In the genomic region with DNA sequence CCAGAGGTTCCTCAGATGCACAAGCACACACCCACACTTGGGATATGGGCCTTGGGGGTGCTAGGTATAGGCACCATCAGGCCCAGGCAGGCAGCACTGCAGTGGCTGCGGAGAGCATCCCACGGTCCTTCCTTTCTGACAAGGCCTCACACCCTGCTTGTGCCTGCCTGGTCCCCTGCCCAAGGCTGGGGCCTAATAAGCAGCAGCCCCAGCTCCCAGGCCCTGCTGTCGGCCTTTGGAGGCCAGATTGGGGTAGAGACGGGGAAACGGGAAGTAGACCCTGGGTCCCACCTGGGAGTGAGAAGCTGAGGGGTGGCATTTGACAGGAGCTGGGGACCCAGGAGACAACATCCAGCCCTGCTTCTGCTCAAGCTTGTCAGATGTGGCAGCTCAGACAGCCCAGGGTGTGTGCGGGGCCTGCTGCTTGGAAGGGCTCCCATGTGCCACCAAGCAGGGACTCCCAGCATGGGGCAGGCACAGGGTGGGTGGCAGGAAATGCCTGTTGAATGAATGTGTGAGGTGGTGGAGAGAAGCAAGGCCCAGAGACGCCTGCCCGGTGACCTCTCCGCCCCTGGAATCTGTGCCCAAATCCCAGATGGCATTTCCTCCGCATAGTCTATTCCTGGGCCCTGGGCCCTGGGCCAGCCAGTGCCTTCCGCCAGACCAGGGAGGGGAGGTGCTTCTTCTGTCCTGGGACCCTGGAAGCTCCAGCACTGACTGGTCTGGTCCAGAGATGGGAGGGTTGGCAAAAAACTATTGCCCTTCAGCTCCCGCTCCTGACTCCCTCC, we compare ENCODE assay signal across 10 cellular contexts. TPM values are rescaled to one million over a fixed set of nuclear protein-coding genes. Genes with fewer than 3 reads are reported as not detected.
A peak's percentile ranks its signal among the peaks of the same experiment; 100 is the strongest.
DNase-seq lines count a peak whose midpoint lies in the region; ATAC-seq and TF ChIP-seq lines count a peak whose summit lies in the region.
"Had no signal": no experiment of that assay in that cellular context is flagged by ENCODE, and none has a peak within 500 bp of the region (broad histone marks: within the 10 kb centered on the region; RNA-seq: fewer than 3 reads in every experiment).

No MANE protein-coding gene starts in this region.

- peaks cover 20% of the 10 kb centered on the region for H3K27me3 Mint-ChIP-seq in GM23338 (ENCODE audit: insufficient read depth, low read depth, poor library complexity)
- peaks cover 17% of the 10 kb centered on the region for H3K27me3 Mint-ChIP-seq in activated T-helper 2 cell treated with anti-CD3 and anti-CD28 coated beads, Interferon-gamma antibody, Interleukin-2, Interleukin-4, amounts not matched to agents 10 μg/mL and 5 μg/mL and 100 μg/mL, durations not matched to agents 14 hours and 24 hours and 36 hours (ENCODE audit: low read depth)

- H3K4me2 ChIP-seq in GM23338 = no peak overlapping the region

- H3K27ac ChIP-seq in GM23338 (ENCODE audit: low read depth) = no peak overlapping the region

- H3K36me3 ChIP-seq in GM23338 (ENCODE audit: insufficient read depth) = no peaks in the 10 kb centered on the region

- H3K27me3 ChIP-seq in GM23338 (ENCODE audit: insufficient read depth) = peaks cover 23% of the 10 kb centered on the region

- no peaks in the 10 kb centered on the region for H3K4me1 Mint-ChIP-seq in GM23338
- peaks cover 4% of the 10 kb centered on the region for H3K4me1 Mint-ChIP-seq in activated T-helper 2 cell treated with anti-CD3 and anti-CD28 coated beads, Interferon-gamma antibody, Interleukin-2, Interleukin-4, amounts not matched to agents 10 μg/mL and 5 μg/mL and 100 μg/mL, durations not matched to agents 14 hours and 24 hours and 36 hours (ENCODE audit: low read depth)

- peak; percentile 90 for DNase-seq in EH (ENCODE audit: low read depth)
- DNase-seq in RPMI7951 (ENCODE audit: low read depth) = peak; percentile 79
- DNase-seq in fibroblast of pulmonary artery (ENCODE audit: low read depth) = peak; percentile 46
- peak; percentile 74 for DNase-seq in posterior vena cava (ENCODE audit: low spot score)
- DNase-seq in GM23338 (ENCODE audit: low spot score) = no peak
- DNase-seq in COLO829 (ENCODE audit: low spot score) = no peak
- DNase-seq in activated T-helper 2 cell treated with anti-CD3 and anti-CD28 coated beads, Interferon-gamma antibody, Interleukin-2, Interleukin-4, amounts not matched to agents 10 μg/mL and 5 μg/mL and 100 μg/mL, durations not matched to agents 14 hours and 24 hours and 36 hours (ENCODE audit: low spot score) = no peak
- no peak for DNase-seq in stimulated activated CD4-positive, alpha-beta T cell treated with anti-CD3 and anti-CD28 coated beads, Interleukin-4, amount 100 ng/mL, for 24 hours
- DNase-seq: T-helper 17 cell had no signal

- H3K4me1 ChIP-seq in GM23338 (ENCODE audit: insufficient read depth) = no peaks in the 10 kb centered on the region

- H2AFZ ChIP-seq in GM23338 = no peak overlapping the region

- H3K9me3 Mint-ChIP-seq in GM23338 = no peaks in the 10 kb centered on the region
- no peaks in the 10 kb centered on the region for H3K9me3 Mint-ChIP-seq in activated T-helper 2 cell treated with anti-CD3 and anti-CD28 coated beads, Interferon-gamma antibody, Interleukin-2, Interleukin-4, amounts not matched to agents 10 μg/mL and 5 μg/mL and 100 μg/mL, durations not matched to agents 14 hours and 24 hours and 36 hours
- H3K9me3 Mint-ChIP-seq: naive thymus-derived CD8-positive, alpha-beta T cell had no signal

- no peak for TF ChIP-seq CTCF in fibroblast of pulmonary artery (IDR thresholded peaks at IDR 0.05; ENCODE audit: low read length, missing control alignments)
- TF ChIP-seq CTCF in GM23338 (conservative IDR thresholded peaks at IDR 0.05; ENCODE audit: low read depth in 2 of 2) = no peak

- no peaks in the 10 kb centered on the region for H4K20me1 ChIP-seq in GM23338 (replicated peaks; ENCODE audit: insufficient read depth)

- ATAC-seq in GM23338 = no peak
- ATAC-seq: naive thymus-derived CD8-positive, alpha-beta T cell; T-helper 17 cell had no signal

- H3K4me3 Mint-ChIP-seq in GM23338 = no peak overlapping the region; the same call in 2 of the 3 replicates
- no peak overlapping the region for H3K4me3 Mint-ChIP-seq in activated T-helper 2 cell treated with anti-CD3 and anti-CD28 coated beads, Interferon-gamma antibody, Interleukin-2, Interleukin-4, amounts not matched to agents 10 μg/mL and 5 μg/mL and 100 μg/mL, durations not matched to agents 14 hours and 24 hours and 36 hours (ENCODE audit: low read depth)
- H3K4me3 Mint-ChIP-seq: naive thymus-derived CD8-positive, alpha-beta T cell; T-helper 17 cell had no signal

- 0 out of 2 replicates have a peak, but pooled peaks cover 3% of the 10 kb centered on the region for H3F3A ChIP-seq in GM23338 (replicated peaks; ENCODE audit: low read depth)

- H3K4me3 ChIP-seq in fibroblast of pulmonary artery (replicated peaks; ENCODE audit: low read depth, low read length) = no peak overlapping the region
- no peak overlapping the region for H3K4me3 ChIP-seq in GM23338

- H3K9me2 ChIP-seq in GM23338 (ENCODE audit: insufficient read depth) = no peaks in the 10 kb centered on the region

- no peak overlapping the region for H3K27ac Mint-ChIP-seq in GM23338
- H3K27ac Mint-ChIP-seq in activated T-helper 2 cell treated with anti-CD3 and anti-CD28 coated beads, Interferon-gamma antibody, Interleukin-2, Interleukin-4, amounts not matched to agents 10 μg/mL and 5 μg/mL and 100 μg/mL, durations not matched to agents 14 hours and 24 hours and 36 hours = no peak overlapping the region
- H3K27ac Mint-ChIP-seq: naive thymus-derived CD8-positive, alpha-beta T cell; T-helper 17 cell had no signal

- H3K36me3 Mint-ChIP-seq in GM23338 (ENCODE audit: low read depth) = no peaks in the 10 kb centered on the region
- H3K36me3 Mint-ChIP-seq in activated T-helper 2 cell treated with anti-CD3 and anti-CD28 coated beads, Interferon-gamma antibody, Interleukin-2, Interleukin-4, amounts not matched to agents 10 μg/mL and 5 μg/mL and 100 μg/mL, durations not matched to agents 14 hours and 24 hours and 36 hours (ENCODE audit: low read depth) = no peaks in the 10 kb centered on the region
- H3K36me3 Mint-ChIP-seq: naive thymus-derived CD8-positive, alpha-beta T cell had no signal

- no peaks in the 10 kb centered on the region for H3K79me2 ChIP-seq in GM23338 (replicated peaks; ENCODE audit: insufficient read depth)

- intact Hi-C loops in posterior vena cava (cut with DNase I) = no loop called here
- intact Hi-C loops in activated T-helper 2 cell treated with anti-CD3 and anti-CD28 coated beads, Interferon-gamma antibody, Interleukin-2, Interleukin-4, amounts not matched to agents 10 μg/mL and 5 μg/mL and 100 μg/mL, durations not matched to agents 14 hours and 24 hours and 36 hours (cut with micrococcal nuclease) = no loop called here

TF ChIP-seq in GM23338, 12 proteins besides CTCF, POLR2A, EP300 and RAD21 (continues in another document):
- TF ChIP-seq EZH2 (IDR thresholded peaks at IDR 0.05; ENCODE audit: low read depth, unreplicated experiment) (no peak), STAT1 (IDR thresholded peaks at IDR 0.05; ENCODE audit: unreplicated experiment) (no peak), ZNF114 (CRISPR knock-in tag; IDR thresholded peaks at IDR 0.05) (no peak), NANOG (IDR thresholded peaks at IDR 0.05; ENCODE audit: borderline replicate concordance) (no peak), JUNB (IDR thresholded peaks at IDR 0.05; ENCODE audit: unreplicated experiment) (no peak)

RNA-seq across cellular contexts. Expression of a gene that starts 3.5 kb away (rescaled TPM):
- 0.60 and 1.5 TPM in 2 replicates for total RNA-seq in RPMI7951 (2014; rRNA removed; shearing (Covaris generic))
- under 1 TPM in 1 of 2 donors, not detected in 1; 0.56 TPM for total RNA-seq in posterior vena cava
- total RNA-seq in GM23338 (2014; rRNA removed; shearing (Covaris generic)) = 4.2 and 5.9 TPM in 2 replicates
- 8.3 and 9.9 TPM in 2 replicates for polyA plus RNA-seq in GM23338 (2016; fragmentation: Nextera tagmentation; extraction: Ambion mirVana)
- total RNA-seq in activated T-helper 2 cell treated with anti-CD3 and anti-CD28 coated beads, Interferon-gamma antibody, Interleukin-2, Interleukin-4, amounts not matched to agents 10 μg/mL and 5 μg/mL and 100 μg/mL, durations not matched to agents 14 hours and 24 hours and 36 hours = 0.69 and 0.75 TPM in 2 replicates
- total RNA-seq: naive thymus-derived CD8-positive, alpha-beta T cell; T-helper 17 cell had no signal
- polyA plus RNA-seq: naive thymus-derived CD8-positive, alpha-beta T cell had no signal

RNA-seq across cellular contexts. Expression of a gene that starts 11.0 kb away (rescaled TPM):
- 0.20 and 0.36 TPM in 2 replicates for total RNA-seq in RPMI7951 (2014; rRNA removed; shearing (Covaris generic))
- 1 to 10 TPM in 1 of 2 donors, under 1 TPM in 1; 0.24 to 1.1 TPM for total RNA-seq in posterior vena cava
- not detected in 2 replicates for total RNA-seq in GM23338 (2014; rRNA removed; shearing (Covaris generic))
- polyA plus RNA-seq in GM23338 (2016; fragmentation: Nextera tagmentation; extraction: Ambion mirVana) = not detected in 2 replicates
- total RNA-seq in activated T-helper 2 cell treated with anti-CD3 and anti-CD28 coated beads, Interferon-gamma antibody, Interleukin-2, Interleukin-4, amounts not matched to agents 10 μg/mL and 5 μg/mL and 100 μg/mL, durations not matched to agents 14 hours and 24 hours and 36 hours = 0.46 and 0.78 TPM in 2 replicates
- total RNA-seq: naive thymus-derived CD8-positive, alpha-beta T cell; T-helper 17 cell had no signal

RNA-seq across cellular contexts. Expression of a gene that starts 13.0 kb away (rescaled TPM):
- 66.9 and 101 TPM in 2 replicates for total RNA-seq in RPMI7951 (2014; rRNA removed; shearing (Covaris generic))
- 100 to 1,000 TPM; 115 to 119 TPM for total RNA-seq in posterior vena cava
- total RNA-seq in GM23338 (2014; rRNA removed; shearing (Covaris generic)) = 44.7 and 58.2 TPM in 2 replicates
- polyA plus RNA-seq in GM23338 (2016; fragmentation: Nextera tagmentation; extraction: Ambion mirVana) = 765 and 903 TPM in 2 replicates
- total RNA-seq in activated T-helper 2 cell treated with anti-CD3 and anti-CD28 coated beads, Interferon-gamma antibody, Interleukin-2, Interleukin-4, amounts not matched to agents 10 μg/mL and 5 μg/mL and 100 μg/mL, durations not matched to agents 14 hours and 24 hours and 36 hours = 272 and 281 TPM in 2 replicates

RNA-seq across cellular contexts. Expression of a gene that starts 13.3 kb away (rescaled TPM):
- total RNA-seq in RPMI7951 (2014; rRNA removed; shearing (Covaris generic)) = 38.4 and 42.7 TPM in 2 replicates
- 10 to 100 TPM; 24.8 to 24.9 TPM for total RNA-seq in posterior vena cava
- total RNA-seq in GM23338 (2014; rRNA removed; shearing (Covaris generic)) = 30.8 and 32.1 TPM in 2 replicates
- polyA plus RNA-seq in GM23338 (2016; fragmentation: Nextera tagmentation; extraction: Ambion mirVana) = 16.1 and 18.6 TPM in 2 replicates
- 64.5 and 65.2 TPM in 2 replicates for total RNA-seq in activated T-helper 2 cell treated with anti-CD3 and anti-CD28 coated beads, Interferon-gamma antibody, Interleukin-2, Interleukin-4, amounts not matched to agents 10 μg/mL and 5 μg/mL and 100 μg/mL, durations not matched to agents 14 hours and 24 hours and 36 hours

RNA-seq across cellular contexts. Expression of a gene that starts 33.7 kb away (rescaled TPM):
- not detected in 2 replicates for total RNA-seq in RPMI7951 (2014; rRNA removed; shearing (Covaris generic))
- 1 to 10 TPM in 1 of 2 donors, under 1 TPM in 1; 0.74 to 1.2 TPM for total RNA-seq in posterior vena cava
- 48.0 and 63.4 TPM in 2 replicates for total RNA-seq in GM23338 (2014; rRNA removed; shearing (Covaris generic))
- 12.7 and 15.6 TPM in 2 replicates for polyA plus RNA-seq in GM23338 (2016; fragmentation: Nextera tagmentation; extraction: Ambion mirVana)
- 0.18 TPM in 1 of 2 replicates, not detected in the other for total RNA-seq in activated T-helper 2 cell treated with anti-CD3 and anti-CD28 coated beads, Interferon-gamma antibody, Interleukin-2, Interleukin-4, amounts not matched to agents 10 μg/mL and 5 μg/mL and 100 μg/mL, durations not matched to agents 14 hours and 24 hours and 36 hours
- total RNA-seq: naive thymus-derived CD8-positive, alpha-beta T cell; T-helper 17 cell had no signal

Comparison
In these comparisons a context has a peak if more than half of its experiments do, and no peak if none do; other contexts are left out.
1. DNase-seq: peak in EH (single experiment), RPMI7951 (single experiment), fibroblast of pulmonary artery (single experiment) and posterior vena cava (single experiment); none in GM23338 (single experiment), COLO829 (single experiment), activated T-helper 2 cell treated with anti-CD3 and anti-CD28 coated beads, Interferon-gamma antibody, Interleukin-2, Interleukin-4, amounts not matched to agents 10 μg/mL and 5 μg/mL and 100 μg/mL, durations not matched to agents 14 hours and 24 hours and 36 hours (single experiment) and stimulated activated CD4-positive, alpha-beta T cell treated with anti-CD3 and anti-CD28 coated beads, Interleukin-4, amount 100 ng/mL, for 24 hours (single experiment).